In genomic region chr19:31408460-31409124, GRCh38 we compare ENCODE assay signal across 16 cellular contexts. TPM values are rescaled to one million over a fixed set of nuclear protein-coding genes. Genes with fewer than 3 reads are reported as not detected.
DNase-seq lines count a peak whose midpoint lies in the region; ATAC-seq, FAIRE-seq and TF ChIP-seq lines count a peak whose summit lies in the region.
"Had no signal": no experiment of that assay in that cellular context is flagged by ENCODE, and none has a peak within 500 bp of the region (broad histone marks: within the 10 kb centered on the region; RNA-seq: fewer than 3 reads in every experiment).

No MANE protein-coding gene starts in this region.

- no peaks in the 10 kb centered on the region for H3K27me3 ChIP-seq in right cardiac atrium (ENCODE audit: control insufficient read depth, insufficient read depth)
- peaks cover 0 to 3% (median 0%) of the 10 kb centered on the region in 45 donors for H3K27me3 ChIP-seq in dorsolateral prefrontal cortex
- H3K27me3 ChIP-seq in upper lobe of right lung = no peaks in the 10 kb centered on the region

- WGBS in right cardiac atrium = 51% methylated on average over 3 of the region's 3 CpGs

- peak; percentile 91 to 96 for ATAC-seq in right cardiac atrium
- ATAC-seq in upper lobe of right lung = no peak

- intact Hi-C loops in right cardiac atrium (cut with DNase I) (no loop called here), dorsolateral prefrontal cortex (cut with DNase I) (no loop called here), upper lobe of right lung (cut with DNase I) (no loop called here)

- DNase-seq in SKM-1 treated with dmso at 0.1 percent for 144 hours (lab: John Stamatoyannopoulos, UW; ENCODE audit: unreplicated experiment) (peak; percentile 23), SKM-1 (lab: John Stamatoyannopoulos, UW; ENCODE audit: unreplicated experiment) (no peak), astrocyte of the hippocampus (ENCODE audit: low read depth, low spot score) (peak; percentile 80), right cardiac atrium (peak in 2 of 3 donors; percentile 53 to 61), urothelium cell line (ENCODE audit: low spot score) (peak; percentile 71), dorsolateral prefrontal cortex (no peak), upper lobe of right lung (no peak)
- no peak for DNase-seq in stimulated activated CD4-positive, alpha-beta T cell treated with anti-CD3 and anti-CD28 coated beads, Interleukin-2, amount 100 ng/mL, for 48 hours
- DNase-seq: activated naive CD4-positive, alpha-beta T cell treated with anti-CD3 and anti-CD28 coated beads, Interleukin-2, amount 50 U/mL, for 16 hours; head of caudate nucleus; NCI-H446; stimulated activated CD8-positive, alpha-beta memory T cell treated with anti-CD3 and anti-CD28 coated beads, Interleukin-4, amount 100 ng/mL, for 48 hours had no signal

- TF ChIP-seq CTCF in dorsolateral prefrontal cortex (IDR thresholded peaks at IDR 0.05 in 54 of 56, conservative IDR thresholded peaks at IDR 0.05 in 2 of 56; ENCODE audit: low read depth in 1 of 56, partially characterized antibody in 56 of 56) (no peak), upper lobe of right lung (IDR thresholded peaks at IDR 0.05) (no peak)

- no peak for FAIRE-seq in urothelium cell line (lab: Jason Lieb, UNC)
- FAIRE-seq: A204.1, GM12891 had no signal

- no peak overlapping the region for H3K4me3 ChIP-seq in right cardiac atrium (ENCODE audit: low read length)
- H3K4me3 ChIP-seq in dorsolateral prefrontal cortex = no peak overlapping the region
- no peak overlapping the region for H3K4me3 ChIP-seq in upper lobe of right lung

- H3K36me3 ChIP-seq in upper lobe of right lung = no peaks in the 10 kb centered on the region

- H3K9me3 ChIP-seq in right cardiac atrium (ENCODE audit: control insufficient read depth, low read length) (no peaks in the 10 kb centered on the region), upper lobe of right lung (no peaks in the 10 kb centered on the region)

- H3K4me1 ChIP-seq in right cardiac atrium (ENCODE audit: control insufficient read depth, insufficient read depth, low read length) (no peaks in the 10 kb centered on the region), upper lobe of right lung (no peaks in the 10 kb centered on the region)
- H3K4me1 ChIP-seq: parathyroid adenoma had no signal

- H3K27ac ChIP-seq in right cardiac atrium (ENCODE audit: low read length) (no peak overlapping the region), dorsolateral prefrontal cortex (no peak overlapping the region), upper lobe of right lung (no peak overlapping the region)
- H3K27ac ChIP-seq: parathyroid adenoma, VCaP had no signal

RNA-seq across cellular contexts. Expression of gene TSHZ3, which starts 59.4 kb away (rescaled TPM):
- total RNA-seq in right cardiac atrium = 1 to 10 TPM; 3.6 to 7.0 (median 4.5) TPM
- 1.5 TPM for polyA plus RNA-seq in right cardiac atrium
- 10 to 100 TPM in 119 of 120 experiments, 1 to 10 TPM in 1; 8.4 to 35.0 (median 22.7) TPM for total RNA-seq in dorsolateral prefrontal cortex
- total RNA-seq in upper lobe of right lung = 5.8 TPM

Comparison
In these comparisons a context has a peak if more than half of its experiments do, and no peak if none do; other contexts are left out.
1. DNase-seq: peak in SKM-1 treated with dmso at 0.1 percent for 144 hours (single experiment), astrocyte of the hippocampus (single experiment), right cardiac atrium (2 of 3) and urothelium cell line (single experiment); none in SKM-1 (single experiment), dorsolateral prefrontal cortex (0 of 10), upper lobe of right lung (single experiment) and stimulated activated CD4-positive, alpha-beta T cell treated with anti-CD3 and anti-CD28 coated beads, Interleukin-2, amount 100 ng/mL, for 48 hours (0 of 2).